ENCODE assay signal across 29 cellular contexts in genomic region chr2:162711832-162712540, GRCh38.
A peak's percentile ranks its signal among the peaks of the same experiment; 100 is the strongest.
DNase-seq lines count a peak whose midpoint lies in the region; ATAC-seq, FAIRE-seq and TF ChIP-seq lines count a peak whose summit lies in the region.
"Had no signal": no experiment of that assay in that cellular context is flagged by ENCODE, and none has a peak within 500 bp of the region (broad histone marks: within the 10 kb centered on the region; RNA-seq: fewer than 3 reads in every experiment).

No MANE protein-coding gene starts in this region.

- H3K27me3 Mint-ChIP-seq in WTC11 (ENCODE audit: low read depth): peaks cover 30% of the 10 kb centered on the region
- H3K27me3 Mint-ChIP-seq: activated CD8-positive, alpha-beta T cell treated with anti-CD3 and anti-CD28 coated beads for 36 hours had no signal

- intact Hi-C loops in HepG2 (cut with micrococcal nuclease; ENCODE audit: unreplicated experiment): loop anchor here (1.0 to 5.0 kb wide), 2 partner anchors 130 to 188 kb away; no protein-coding TSS in a partner anchor
- intact Hi-C loops in transverse colon (cut with DNase I; ENCODE audit: low total_unique reads): no loop called here

- no peak for TF ChIP-seq RAD21 in HepG2 (CRISPR knock-in tag; IDR thresholded peaks at IDR 0.05)

- no peak for TF ChIP-seq EP300 in HepG2 (IDR thresholded peaks at IDR 0.05; ENCODE audit: low read depth in 2 of 2, low read length in 2 of 2)
- TF ChIP-seq EP300 in HepG2 (CRISPR knock-in tag; IDR thresholded peaks at IDR 0.05; ENCODE audit: borderline replicate concordance): no peak
- no peak for TF ChIP-seq EP300 in transverse colon (IDR thresholded peaks at IDR 0.05; ENCODE audit: low read depth)

- peaks cover 42% of the 10 kb centered on the region for H3K4me1 ChIP-seq in HepG2 (ENCODE audit: insufficient read depth, low read length)
- peaks cover 0 to 30% (median 6%) of the 10 kb centered on the region in 4 donors for H3K4me1 ChIP-seq in transverse colon
- H3K4me1 ChIP-seq: upper lobe of right lung had no signal

- no peaks in the 10 kb centered on the region for H3K9me3 ChIP-seq in HepG2 (ENCODE audit: low read length)
- H3K9me3 ChIP-seq in transverse colon: no peaks in the 10 kb centered on the region
- H3K9me3 ChIP-seq in WERI-Rb-1 (ENCODE audit: severe bottlenecking): no peaks in the 10 kb centered on the region
- H3K9me3 ChIP-seq: psoas muscle, upper lobe of right lung had no signal

- H3K36me3 ChIP-seq in HepG2 (replicated peaks in 1 of 2; ENCODE audit: control insufficient read depth in 1 of 2, insufficient read depth in 2 of 2, low read length in 2 of 2): no peaks in the 10 kb centered on the region
- H3K36me3 ChIP-seq in transverse colon: no peaks in the 10 kb centered on the region
- no peaks in the 10 kb centered on the region for H3K36me3 ChIP-seq in WERI-Rb-1
- H3K36me3 ChIP-seq: upper lobe of right lung had no signal

- no peaks in the 10 kb centered on the region for H3K36me3 Mint-ChIP-seq in WTC11

- DNase-seq in NCI-H146 (lab: John Stamatoyannopoulos, UW) (peak; percentile 22), NCI-H146 treated with DMSO at 0.1 percent for 48 hours (lab: John Stamatoyannopoulos, UW; ENCODE audit: unreplicated experiment) (no peak), WTC11 (ENCODE audit: low spot score) (no peak), HepG2 (ENCODE audit: low spot score) (peak; percentile 9), transverse colon (no peak), NOMO-1 treated with DMSO at 0.1 percent for 48 hours (lab: John Stamatoyannopoulos, UW; ENCODE audit: unreplicated experiment) (no peak), NCI-H1417 (lab: John Stamatoyannopoulos, UW) (no peak), WERI-Rb-1 (no peak)
- DNase-seq: activated CD4-positive, CD25-positive, alpha-beta regulatory T cell; activated CD8-positive, alpha-beta T cell treated with anti-CD3 and anti-CD28 coated beads for 36 hours; activated naive CD4-positive, alpha-beta T cell treated with Interleukin-2 at 50 U/mL for 16 hours; activated T-cell treated with anti-CD3 and anti-CD28 coated beads, Interleukin-2, amount 50 U/mL, for 1 hour; amygdala; caudate nucleus; dorsolateral prefrontal cortex; hypothalamus; IMR-90; kidney glomerular epithelial cell; mesenchymal stem cell; NCI-H1417 treated with DMSO at 0.1 percent for 48 hours; psoas muscle; stimulated activated CD4-positive, alpha-beta T cell treated with anti-CD3 and anti-CD28 coated beads, Interleukin-4, amount 100 ng/mL, for 4 hours; upper lobe of right lung had no signal

- H3K4me1 Mint-ChIP-seq in WTC11: peaks cover 35% of the 10 kb centered on the region

- CTCF ChIA-PET in WTC11 (lab: Charles Lee): no interaction called here
- CTCF ChIA-PET in HepG2 (lab: Yijun Ruan, JAX; ENCODE audit: low intra/inter-chr PET ratio, low total read pairs): no interaction called here

- H3K9ac ChIP-seq in HepG2 (ENCODE audit: insufficient read depth, low read depth, low read length): no peak overlapping the region

- H4K20me1 ChIP-seq in HepG2 (ENCODE audit: insufficient read depth, low read length): no peaks in the 10 kb centered on the region

- TF ChIP-seq CTCF in WTC11 (IDR thresholded peaks at IDR 0.05) (no peak), HepG2 (CRISPR knock-in tag; IDR thresholded peaks at IDR 0.05) (no peak), transverse colon (IDR thresholded peaks at IDR 0.05) (no peak), WERI-Rb-1 (IDR thresholded peaks at IDR 0.05; ENCODE audit: low read depth, low read length) (no peak)

- BruUV-seq in HepG2 (replicated peaks; lab: Mats Ljungman, UMichigan): no TSS peak

- no peak for FAIRE-seq in HepG2 (lab: Jason Lieb, UNC)

- H3K27me3 ChIP-seq in HepG2 (ENCODE audit: control insufficient read depth in 1 of 2, insufficient read depth in 2 of 2, low read length in 2 of 2) (no peaks in the 10 kb centered on the region), transverse colon (no peaks in the 10 kb centered on the region), WERI-Rb-1 (ENCODE audit: insufficient read depth, low read depth, severe bottlenecking) (no peaks in the 10 kb centered on the region)
- H3K27me3 ChIP-seq: dorsolateral prefrontal cortex, upper lobe of right lung had no signal

- ATAC-seq in WTC11 (peak; percentile 78), HepG2 (peak; percentile 70)
- ATAC-seq: activated CD8-positive, alpha-beta T cell treated with anti-CD3 and anti-CD28 coated beads for 36 hours; psoas muscle; SK-N-SH treated with all-trans-retinoic acid at 6 μM for 48 hours; upper lobe of right lung had no signal

- H3K4me3 Mint-ChIP-seq in WTC11: peak overlapping the region; percentile 33
- H3K4me3 Mint-ChIP-seq: activated CD8-positive, alpha-beta T cell treated with anti-CD3 and anti-CD28 coated beads for 36 hours; nephron; T-helper 2 cell treated with Interferon-gamma antibody and Interleukin-4, amounts not matched to agents 5 μg/mL and 100 μg/mL, for 36 hours had no signal

- no peak overlapping the region for H3K27ac Mint-ChIP-seq in WTC11
- H3K27ac Mint-ChIP-seq: activated CD8-positive, alpha-beta T cell treated with anti-CD3 and anti-CD28 coated beads for 36 hours; nephron; T-helper 2 cell treated with Interferon-gamma antibody and Interleukin-4, amounts not matched to agents 5 μg/mL and 100 μg/mL, for 36 hours had no signal

- no peak overlapping the region for H3K27ac ChIP-seq in HepG2 (ENCODE audit: extremely low read length, insufficient read depth, low read length)
- H3K27ac ChIP-seq in transverse colon: peak overlapping the region in 3 of 4 donors; percentile 27 to 32 (median 27)
- H3K27ac ChIP-seq in WERI-Rb-1: no peak overlapping the region
- H3K27ac ChIP-seq: 22Rv1, dorsolateral prefrontal cortex, epithelial cell of prostate, psoas muscle, skin epidermis, upper lobe of right lung had no signal

- no peaks in the 10 kb centered on the region for H3K79me2 ChIP-seq in HepG2 (ENCODE audit: insufficient read depth, low read length)

- TF ChIP-seq POLR2A in HepG2 (IDR thresholded peaks at IDR 0.05; ENCODE audit: insufficient read depth in 1 of 2, low read depth in 2 of 2, low read length in 2 of 2): no peak
- TF ChIP-seq POLR2A in transverse colon (IDR thresholded peaks at IDR 0.05): no peak

- no peaks in the 10 kb centered on the region for H3K9me3 Mint-ChIP-seq in WTC11
- H3K9me3 Mint-ChIP-seq: nephron; T-helper 2 cell treated with Interferon-gamma antibody and Interleukin-4, amounts not matched to agents 5 μg/mL and 100 μg/mL, for 36 hours had no signal

- peak overlapping the region; percentile 47 for H3K4me2 ChIP-seq in HepG2 (ENCODE audit: low read depth, low read length)

- POLR2A ChIA-PET in WTC11 (lab: Charles Lee) (interaction anchor here (0.6 kb wide), 1 partner anchor 160 kb away, joined by 3 read pairs; no protein-coding TSS in a partner anchor), HepG2 (lab: Yijun Ruan, JAX) (no interaction called here)

- in situ Hi-C loops in HepG2 (cut with HindIII; ENCODE audit: extremely low pct_ligation_motif_present, low pct_unique_long_range_greater_than_20kb): no loop called here
- in situ Hi-C loops in transverse colon (cut with MboI; ENCODE audit: low pct_ligation_motif_present in 1 of 4, low pct_unique_long_range_greater_than_20kb in 1 of 4, low sequenced_read_pairs in 3 of 4): no loop called here

- 4% methylated on average over 4 of the region's 4 CpGs for WGBS in HepG2 (ENCODE audit: low lambda C conversion rate)
- WGBS in transverse colon (ENCODE audit: low coverage in 1 of 2), 2 donors: 36 to 41% methylated on average over 4 of the region's 4 CpGs

- H3K4me3 ChIP-seq in HepG2 (replicated peaks in 1 of 3; ENCODE audit: insufficient read depth in 1 of 3, low read depth in 2 of 3, low read length in 3 of 3) (peak overlapping the region in 1 of 3 experiments; percentile 34; a peak in 2 of 6 replicates), transverse colon (peak overlapping the region in 3 of 4 donors; percentile 12 to 28 (median 12)), WERI-Rb-1 (ENCODE audit: low read depth, low read length) (no peak overlapping the region)
- H3K4me3 ChIP-seq: dorsolateral prefrontal cortex, psoas muscle, skin epidermis, upper lobe of right lung had no signal

- peak overlapping the region; percentile 77 for H2AFZ ChIP-seq in HepG2 (ENCODE audit: low read length)

TF ChIP-seq in WTC11, 78 proteins besides CTCF, POLR2A, EP300 and RAD21 (continues in another document):
- no peak for TF ChIP-seq ZBTB43 (CRISPR knock-in tag; IDR thresholded peaks at IDR 0.05)
- no peak for TF ChIP-seq ZNF263 (CRISPR knock-in tag; IDR thresholded peaks at IDR 0.05; ENCODE audit: low read depth)
- TF ChIP-seq ZNF219 (CRISPR knock-in tag; IDR thresholded peaks at IDR 0.05; ENCODE audit: borderline replicate concordance): no peak
- no peak for TF ChIP-seq ZBTB21 (CRISPR knock-in tag; IDR thresholded peaks at IDR 0.05; ENCODE audit: borderline replicate concordance)
- no peak for TF ChIP-seq SOX15 (CRISPR knock-in tag; IDR thresholded peaks at IDR 0.05)

TF ChIP-seq in HepG2, 621 proteins besides CTCF, POLR2A, EP300 and RAD21 (continues in another document):
- TF ChIP-seq THAP8 (CRISPR knock-in tag; IDR thresholded peaks at IDR 0.05; ENCODE audit: borderline replicate concordance): no peak
- peak; percentile 30 for TF ChIP-seq ZEB1 (IDR thresholded peaks at IDR 0.05; ENCODE audit: insufficient replicate concordance, low read depth)
- TF ChIP-seq SOX5 (CRISPR knock-in tag; IDR thresholded peaks at IDR 0.05; ENCODE audit: borderline replicate concordance): peak; percentile 8; the same call in 1 of the 2 replicates
- no peak for TF ChIP-seq CAMTA2 (CRISPR knock-in tag; IDR thresholded peaks at IDR 0.05; ENCODE audit: borderline replicate concordance)
- 0 out of 2 replicates have a peak, but pooled peaks have one; percentile 13 for TF ChIP-seq THAP11 (CRISPR knock-in tag; IDR thresholded peaks at IDR 0.05)

Comparison
In these comparisons a context has a peak if more than half of its experiments do, and no peak if none do; other contexts are left out.
1. DNase-seq: peak in NCI-H146 (single experiment) and HepG2 (single experiment); none in NCI-H146 treated with DMSO at 0.1 percent for 48 hours (single experiment), WTC11 (single experiment), transverse colon (single experiment), NOMO-1 treated with DMSO at 0.1 percent for 48 hours (single experiment), NCI-H1417 (0 of 3) and WERI-Rb-1 (single experiment).
2. H3K27ac ChIP-seq: peak in transverse colon (3 of 4); none in HepG2 (single experiment) and WERI-Rb-1 (single experiment).